ENCODE assay signal across 20 cellular contexts in the genomic region with DNA sequence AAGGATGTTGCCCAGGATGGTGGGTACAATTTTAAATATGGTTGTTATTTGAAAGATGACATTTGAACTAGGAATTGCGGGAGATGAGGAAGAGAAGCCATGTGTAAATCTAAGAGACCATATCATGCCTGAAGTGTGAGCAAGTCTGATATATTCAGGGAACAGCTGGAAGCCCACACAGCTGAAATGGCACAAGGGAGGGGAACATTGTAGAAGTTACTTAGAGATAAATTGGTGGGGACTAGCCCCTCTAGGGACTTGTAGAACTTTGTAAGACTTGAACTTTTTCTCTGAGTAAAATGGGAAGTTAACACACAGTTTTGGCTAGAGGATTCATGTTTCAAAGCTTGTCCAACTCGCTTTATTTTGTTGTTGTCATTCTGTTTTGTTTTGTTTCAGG.
DNase-seq lines count a peak whose midpoint lies in the region; ATAC-seq, FAIRE-seq and TF ChIP-seq lines count a peak whose summit lies in the region.
"Had no signal": no experiment of that assay in that cellular context is flagged by ENCODE, and none has a peak within 500 bp of the region (broad histone marks: within the 10 kb centered on the region; RNA-seq: fewer than 3 reads in every experiment).

No MANE protein-coding gene starts in this region.

- CTCF ChIA-PET in activated CD8-positive, alpha-beta T cell treated with anti-CD3 and anti-CD28 coated beads for 36 hours (lab: Charles Lee), result no interaction called here

- DNase-seq in HFFc6 (no peak), astrocyte (ENCODE audit: low read depth) (no peak), nephron progenitor cell (no peak), NOMO-1 treated with DMSO at 0.1 percent for 48 hours (lab: John Stamatoyannopoulos, UW; ENCODE audit: unreplicated experiment) (no peak), KG1 (lab: John Stamatoyannopoulos, UW) (no peak), DMS53 treated with DMSO at 0.1 percent for 48 hours (lab: John Stamatoyannopoulos, UW; ENCODE audit: unreplicated experiment) (no peak)
- no peak for DNase-seq in activated CD8-positive, alpha-beta T cell treated with anti-CD3 and anti-CD28 coated beads for 36 hours
- DNase-seq: EL, Kasumi-1, NCI-H1417 treated with DMSO at 0.1 percent for 48 hours, NCI-H1930, NCI-H2171 treated with DMSO at 0.1 percent for 48 hours, NCI-H446 treated with DMSO at 0.1 percent for 48 hours, Peyer's patch had no signal

- H3K9me3 ChIP-seq in astrocyte (ENCODE audit: insufficient read depth, low read depth, low read length), result no peaks in the 10 kb centered on the region
- H3K9me3 ChIP-seq: Peyer's patch had no signal

- peak; percentile 77 for FAIRE-seq in astrocyte (lab: Jason Lieb, UNC)
- FAIRE-seq: GM19239, H54 had no signal

- H3K4me2 ChIP-seq in astrocyte (ENCODE audit: low read length), result no peak overlapping the region

- H3K9me3 Mint-ChIP-seq in HFFc6, result peaks cover 6% of the 10 kb centered on the region
- H3K9me3 Mint-ChIP-seq in astrocyte (ENCODE audit: unreplicated experiment), result peaks cover 2% of the 10 kb centered on the region
- peaks cover 8% of the 10 kb centered on the region for H3K9me3 Mint-ChIP-seq in nephron progenitor cell
- H3K9me3 Mint-ChIP-seq in activated CD8-positive, alpha-beta T cell treated with anti-CD3 and anti-CD28 coated beads for 36 hours, result peaks cover 3% of the 10 kb centered on the region

- intact Hi-C loops in activated CD8-positive, alpha-beta T cell treated with anti-CD3 and anti-CD28 coated beads for 36 hours (cut with micrococcal nuclease), result no loop called here

- H2AFZ ChIP-seq in ACC112 (ENCODE audit: low read length, unreplicated experiment) (peak overlapping the region; percentile 97), astrocyte (ENCODE audit: low read depth, low read length) (no peak overlapping the region)

- H3K36me3 ChIP-seq in ACC112 (ENCODE audit: insufficient read depth, low read length) (peaks cover 5% of the 10 kb centered on the region), astrocyte (ENCODE audit: insufficient read depth, low read length) (no peaks in the 10 kb centered on the region)
- H3K36me3 ChIP-seq: Peyer's patch had no signal

- ATAC-seq in activated CD8-positive, alpha-beta T cell treated with anti-CD3 and anti-CD28 coated beads for 36 hours, result no peak
- ATAC-seq: Right ventricle myocardium inferior had no signal

- peaks cover 65% of the 10 kb centered on the region for H3K36me3 Mint-ChIP-seq in HFFc6 (ENCODE audit: low read depth)
- H3K36me3 Mint-ChIP-seq in astrocyte (ENCODE audit: low read depth, unreplicated experiment), result no peaks in the 10 kb centered on the region
- H3K36me3 Mint-ChIP-seq in nephron progenitor cell (ENCODE audit: low read depth), result no peaks in the 10 kb centered on the region
- no peaks in the 10 kb centered on the region for H3K36me3 Mint-ChIP-seq in activated CD8-positive, alpha-beta T cell treated with anti-CD3 and anti-CD28 coated beads for 36 hours (ENCODE audit: low read depth)
- H3K36me3 Mint-ChIP-seq: CD14-positive monocyte had no signal

- no peaks in the 10 kb centered on the region for H4K20me1 ChIP-seq in astrocyte (ENCODE audit: insufficient read depth, low read length)

- H3K27me3 ChIP-seq in ACC112 (ENCODE audit: insufficient read depth, low read length) (no peaks in the 10 kb centered on the region), astrocyte (ENCODE audit: insufficient read depth, low read length) (no peaks in the 10 kb centered on the region)
- H3K27me3 ChIP-seq: Peyer's patch had no signal

- H3K4me1 Mint-ChIP-seq in HFFc6 (ENCODE audit: low read depth), result peaks cover 100% of the 10 kb centered on the region
- H3K4me1 Mint-ChIP-seq in astrocyte (ENCODE audit: low read depth, unreplicated experiment), result peaks cover 32% of the 10 kb centered on the region
- peaks cover 9% of the 10 kb centered on the region for H3K4me1 Mint-ChIP-seq in nephron progenitor cell
- no peaks in the 10 kb centered on the region for H3K4me1 Mint-ChIP-seq in activated CD8-positive, alpha-beta T cell treated with anti-CD3 and anti-CD28 coated beads for 36 hours (ENCODE audit: low read depth)

- H3K4me3 ChIP-seq in ACC112 (ENCODE audit: low read depth, low read length), result peak overlapping the region; percentile 64
- no peak overlapping the region for H3K4me3 ChIP-seq in astrocyte (ENCODE audit: insufficient read depth, low read depth, low read length)
- H3K4me3 ChIP-seq: Peyer's patch, SK-N-MC had no signal

- peaks cover 11% of the 10 kb centered on the region for H3K27me3 Mint-ChIP-seq in HFFc6 (ENCODE audit: insufficient read depth)
- no peaks in the 10 kb centered on the region for H3K27me3 Mint-ChIP-seq in astrocyte (ENCODE audit: low read depth, unreplicated experiment)
- H3K27me3 Mint-ChIP-seq in nephron progenitor cell (ENCODE audit: low read depth, poor library complexity), result peaks cover 6% of the 10 kb centered on the region
- H3K27me3 Mint-ChIP-seq in activated CD8-positive, alpha-beta T cell treated with anti-CD3 and anti-CD28 coated beads for 36 hours, result no peaks in the 10 kb centered on the region

- H3K9ac ChIP-seq in astrocyte (ENCODE audit: low read length), result no peak overlapping the region

- peaks cover 40% of the 10 kb centered on the region for H3K4me1 ChIP-seq in ACC112 (ENCODE audit: control insufficient read depth, insufficient read depth, low read length, unreplicated experiment)
- H3K4me1 ChIP-seq in astrocyte (ENCODE audit: insufficient read depth, low read length), result peaks cover 12% of the 10 kb centered on the region
- H3K4me1 ChIP-seq: Peyer's patch had no signal

- POLR2A ChIA-PET in activated CD8-positive, alpha-beta T cell treated with anti-CD3 and anti-CD28 coated beads for 36 hours (lab: Charles Lee), result no interaction called here

- H3K79me2 ChIP-seq in ACC112 (ENCODE audit: control insufficient read depth, insufficient read depth, low read length, unreplicated experiment) (no peaks in the 10 kb centered on the region), astrocyte (ENCODE audit: insufficient read depth, low read length) (no peaks in the 10 kb centered on the region)

- H3K4me3 Mint-ChIP-seq in HFFc6, result peak overlapping the region; percentile 50
- no peak overlapping the region for H3K4me3 Mint-ChIP-seq in astrocyte (ENCODE audit: unreplicated experiment)
- no peak overlapping the region for H3K4me3 Mint-ChIP-seq in nephron progenitor cell
- no peak overlapping the region for H3K4me3 Mint-ChIP-seq in activated CD8-positive, alpha-beta T cell treated with anti-CD3 and anti-CD28 coated beads for 36 hours
- H3K4me3 Mint-ChIP-seq: CD14-positive monocyte had no signal

- H3K27ac Mint-ChIP-seq in HFFc6 (peak overlapping the region; percentile 93), astrocyte (ENCODE audit: unreplicated experiment) (no peak overlapping the region), nephron progenitor cell (peak overlapping the region; percentile 16)
- no peak overlapping the region for H3K27ac Mint-ChIP-seq in activated CD8-positive, alpha-beta T cell treated with anti-CD3 and anti-CD28 coated beads for 36 hours
- H3K27ac Mint-ChIP-seq: CD14-positive monocyte had no signal

- TF ChIP-seq CTCF in HFFc6 (IDR thresholded peaks at IDR 0.05), result no peak
- TF ChIP-seq CTCF in astrocyte (IDR thresholded peaks at IDR 0.05; ENCODE audit: insufficient read depth, low read depth, low read length), result no peak
- no peak for TF ChIP-seq CTCF in nephron progenitor cell (IDR thresholded peaks at IDR 0.05)
- TF ChIP-seq CTCF in activated CD8-positive, alpha-beta T cell treated with anti-CD3 and anti-CD28 coated beads for 36 hours (IDR thresholded peaks at IDR 0.05), result no peak

- H3K27ac ChIP-seq in ACC112 (ENCODE audit: low read depth, low read length) (peak overlapping the region; percentile 4; the same call in 1 of the 2 replicates), astrocyte (ENCODE audit: low read depth, low read length) (no peak overlapping the region)
- H3K27ac ChIP-seq: Peyer's patch, SK-N-MC had no signal

Comparison
In these comparisons a context has a peak if more than half of its experiments do, and no peak if none do; other contexts are left out.
1. H3K27ac Mint-ChIP-seq: peak in HFFc6 (single experiment) and nephron progenitor cell (single experiment); none in astrocyte (single experiment) and activated CD8-positive, alpha-beta T cell treated with anti-CD3 and anti-CD28 coated beads for 36 hours (single experiment).